ENCODE assay signal across 21 cellular contexts in genomic region chr22:41050873-41051272, GRCh38.
"Had no signal": no experiment of that assay in that cellular context is flagged by ENCODE, and none has a peak within 500 bp of the region (broad histone marks: within the 10 kb centered on the region; RNA-seq: fewer than 3 reads in every experiment).

No MANE protein-coding gene starts in this region.

- H3K4me3 Mint-ChIP-seq: activated CD4-positive, alpha-beta memory T cell treated with anti-CD3 and anti-CD28 coated beads, Interleukin-2, amount 10 ng/mL, durations not matched to agents 7 days and 5 days; activated naive CD8-positive, alpha-beta T cell treated with anti-CD3 and anti-CD28 coated beads for 36 hours; natural killer cell had no signal

- H3K27ac Mint-ChIP-seq: activated CD4-positive, alpha-beta memory T cell treated with anti-CD3 and anti-CD28 coated beads, Interleukin-2, amount 10 ng/mL, durations not matched to agents 7 days and 5 days; activated naive CD8-positive, alpha-beta T cell treated with anti-CD3 and anti-CD28 coated beads for 36 hours; natural killer cell had no signal

- H3K27me3 ChIP-seq: dorsolateral prefrontal cortex, esophagus muscularis mucosa, left lung, sigmoid colon, transverse colon had no signal

- H3K9me3 Mint-ChIP-seq: activated CD4-positive, alpha-beta memory T cell treated with anti-CD3 and anti-CD28 coated beads, Interleukin-2, amount 10 ng/mL, durations not matched to agents 7 days and 5 days; activated naive CD8-positive, alpha-beta T cell treated with anti-CD3 and anti-CD28 coated beads for 36 hours; natural killer cell had no signal

- FAIRE-seq: endometrium, islet of Langerhans had no signal

- H3K36me3 Mint-ChIP-seq: activated naive CD8-positive, alpha-beta T cell treated with anti-CD3 and anti-CD28 coated beads for 36 hours; natural killer cell had no signal

- H3K27ac ChIP-seq: dorsolateral prefrontal cortex, esophagus muscularis mucosa, left lung, psoas muscle, sigmoid colon, transverse colon, VCaP had no signal

- H3K4me1 Mint-ChIP-seq: natural killer cell had no signal

- DNase-seq: activated CD4-positive, alpha-beta memory T cell treated with anti-CD3 and anti-CD28 coated beads, Interleukin-2, amount 10 ng/mL, durations not matched to agents 7 days and 5 days; activated gamma-delta T cell treated with Interleukin-2 at 50 U/mL for 16 hours; activated naive CD8-positive, alpha-beta T cell treated with anti-CD3 and anti-CD28 coated beads for 36 hours; activated T-cell treated with anti-CD3 and anti-CD28 coated beads, Interleukin-2, amount 50 U/mL, for 48 hours; anterior cingulate cortex; cerebellar nuclear complex; dorsolateral prefrontal cortex; left lung; natural killer cell; nucleus accumbens; psoas muscle; sigmoid colon; stimulated activated CD4-positive, alpha-beta T cell treated with anti-CD3 and anti-CD28 coated beads, Interleukin-12 subunit alpha, Interleukin-12 subunit beta, amount 100 ng/mL, for 4 hours; stimulated activated naive CD4-positive, alpha-beta T cell; substantia nigra; T-helper 9 cell; transverse colon had no signal

- H3K36me3 ChIP-seq: esophagus muscularis mucosa, left lung, sigmoid colon, transverse colon had no signal

- H3K9me3 ChIP-seq: esophagus muscularis mucosa, left lung, psoas muscle, sigmoid colon, transverse colon had no signal

- ATAC-seq: left lung, natural killer cell, psoas muscle had no signal

- H3K27me3 Mint-ChIP-seq: activated CD4-positive, alpha-beta memory T cell treated with anti-CD3 and anti-CD28 coated beads, Interleukin-2, amount 10 ng/mL, durations not matched to agents 7 days and 5 days; activated naive CD8-positive, alpha-beta T cell treated with anti-CD3 and anti-CD28 coated beads for 36 hours had no signal

- H3K4me3 ChIP-seq: dorsolateral prefrontal cortex, esophagus muscularis mucosa, left lung, psoas muscle, sigmoid colon, transverse colon had no signal
